ENCODE assay signal across 20 cellular contexts in genomic region chr10:112904000-112904399, GRCh38. TPM values are rescaled to one million over a fixed set of nuclear protein-coding genes. Genes with fewer than 3 reads are reported as not detected.
DNase-seq lines count a peak whose midpoint lies in the region; ATAC-seq and TF ChIP-seq lines count a peak whose summit lies in the region.
"Had no signal": no experiment of that assay in that cellular context is flagged by ENCODE, and none has a peak within 500 bp of the region (broad histone marks: within the 10 kb centered on the region; RNA-seq: fewer than 3 reads in every experiment).

No MANE protein-coding gene starts in this region.

- H3K9me3 ChIP-seq in adipocyte (ENCODE audit: control insufficient read depth, low read length), result no peaks in the 10 kb centered on the region
- H3K9me3 ChIP-seq: adrenal gland, upper lobe of right lung had no signal

- H3K27ac Mint-ChIP-seq in HFFc6, result 0 out of 2 replicates have a peak overlapping the region, but pooled peaks have one; percentile 4
- H3K27ac Mint-ChIP-seq: activated CD8-positive, alpha-beta T cell treated with anti-CD3 and anti-CD28 coated beads for 36 hours; activated T-helper 1 cell treated with anti-CD3 and anti-CD28 coated beads, Interleukin-12 subunit alpha, Interleukin-12 subunit beta, Interleukin-2, Interleukin-4 antibody, amounts not matched to agents 30 ng/mL and 10 ng/mL and 1 ng/mL, durations not matched to agents 14 hours and 24 hours and 36 hours; CD8-positive, alpha-beta memory T cell had no signal

- no peak for ATAC-seq in HG03196 (IDR thresholded peaks at IDR 0.05; ENCODE audit: unreplicated experiment)
- ATAC-seq: activated CD8-positive, alpha-beta T cell treated with anti-CD3 and anti-CD28 coated beads for 36 hours; left ventricle myocardium superior; upper lobe of right lung had no signal

- no peak overlapping the region for H3K4me3 Mint-ChIP-seq in HFFc6
- H3K4me3 Mint-ChIP-seq: activated CD8-positive, alpha-beta T cell treated with anti-CD3 and anti-CD28 coated beads for 36 hours; activated T-helper 1 cell treated with anti-CD3 and anti-CD28 coated beads, Interleukin-12 subunit alpha, Interleukin-12 subunit beta, Interleukin-2, Interleukin-4 antibody, amounts not matched to agents 30 ng/mL and 10 ng/mL and 1 ng/mL, durations not matched to agents 14 hours and 24 hours and 36 hours; CD8-positive, alpha-beta memory T cell; H9 had no signal

- H3K36me3 Mint-ChIP-seq in HFFc6 (ENCODE audit: low read depth), result no peaks in the 10 kb centered on the region
- H3K36me3 Mint-ChIP-seq: CD8-positive, alpha-beta memory T cell had no signal

- H3K36me3 ChIP-seq in adipocyte (ENCODE audit: control insufficient read depth, insufficient read depth, low read length, severe bottlenecking), result no peaks in the 10 kb centered on the region
- H3K36me3 ChIP-seq: adrenal gland, upper lobe of right lung had no signal

- TF ChIP-seq CTCF in HFFc6 (IDR thresholded peaks at IDR 0.05) (no peak), fibroblast of villous mesenchyme (IDR thresholded peaks at IDR 0.05; ENCODE audit: insufficient read depth, low read depth, low read length) (no peak)

- peaks cover 4% of the 10 kb centered on the region; the same call in 1 of the 2 replicates for H3K27me3 Mint-ChIP-seq in HFFc6 (ENCODE audit: insufficient read depth)
- H3K27me3 Mint-ChIP-seq: activated CD8-positive, alpha-beta T cell treated with anti-CD3 and anti-CD28 coated beads for 36 hours had no signal

- H3K4me1 Mint-ChIP-seq in HFFc6 (ENCODE audit: low read depth), result peaks cover 15% of the 10 kb centered on the region
- H3K4me1 Mint-ChIP-seq: CD8-positive, alpha-beta memory T cell had no signal

- peaks cover 3% of the 10 kb centered on the region for H3K27me3 ChIP-seq in adipocyte (replicated peaks; ENCODE audit: control insufficient read depth, insufficient read depth, low read length)
- H3K27me3 ChIP-seq: adrenal gland, upper lobe of right lung had no signal

- no peaks in the 10 kb centered on the region for H3K4me1 ChIP-seq in adipocyte (ENCODE audit: control insufficient read depth, insufficient read depth, low read length)
- H3K4me1 ChIP-seq: adrenal gland, upper lobe of right lung had no signal

- H3K9ac ChIP-seq in adipocyte (ENCODE audit: low read length), result no peak overlapping the region

- DNase-seq in A172 (ENCODE audit: low spot score) (peak; percentile 53), HFFc6 (peak; percentile 46), adipocyte (ENCODE audit: low read depth) (peak; percentile 5), fibroblast of villous mesenchyme (ENCODE audit: low read depth) (peak; percentile 57), SHP77 (lab: John Stamatoyannopoulos, UW) (no peak), NCI-H748 (lab: John Stamatoyannopoulos, UW; ENCODE audit: unreplicated experiment) (no peak)
- DNase-seq in activated CD8-positive, alpha-beta memory T cell treated with anti-CD3 and anti-CD28 coated beads, Interleukin-2, amount 50 U/mL, for 48 hours, result no peak
- DNase-seq: ACHN; activated CD8-positive, alpha-beta T cell treated with anti-CD3 and anti-CD28 coated beads for 36 hours; adrenal gland; CD8-positive, alpha-beta memory T cell; H9; left ventricle myocardium superior; NCI-H1694 treated with DMSO at 0.1 percent for 48 hours; posterior cingulate gyrus; stimulated activated naive CD4-positive, alpha-beta T cell treated with Interleukin-2 at 50 U/mL for 16 hours; upper lobe of right lung had no signal

- no peaks in the 10 kb centered on the region for H3K9me3 Mint-ChIP-seq in HFFc6
- H3K9me3 Mint-ChIP-seq: activated CD8-positive, alpha-beta T cell treated with anti-CD3 and anti-CD28 coated beads for 36 hours; activated T-helper 1 cell treated with anti-CD3 and anti-CD28 coated beads, Interleukin-12 subunit alpha, Interleukin-12 subunit beta, Interleukin-2, Interleukin-4 antibody, amounts not matched to agents 30 ng/mL and 10 ng/mL and 1 ng/mL, durations not matched to agents 14 hours and 24 hours and 36 hours; CD8-positive, alpha-beta memory T cell; H9 had no signal

- H3K4me3 ChIP-seq in adipocyte (ENCODE audit: low read length) (no peak overlapping the region), fibroblast of villous mesenchyme (ENCODE audit: low read depth, low read length) (no peak overlapping the region)
- H3K4me3 ChIP-seq: adrenal gland, coronary artery, upper lobe of right lung had no signal

RNA-seq across cellular contexts. Expression of gene TCF7L2, which starts 46.0 kb away (rescaled TPM):
- total RNA-seq in A172 (2014; rRNA removed; shearing (Covaris generic)), result 3.0 TPM in 2 replicates
- 10 to 100 TPM; 14.6 to 18.1 (median 16.2) TPM for total RNA-seq in HFFc6 (2021; fragmentation: NEBNext Ultra II Directional; extraction: Animal tissue kit (Norgen Biotek cat#: 25700))
- 7.1 and 12.5 TPM in 2 replicates for total RNA-seq in fibroblast of villous mesenchyme

Comparison
In these comparisons a context has a peak if more than half of its experiments do, and no peak if none do; other contexts are left out.
1. DNase-seq: peak in A172 (single experiment), HFFc6 (single experiment), adipocyte (single experiment) and fibroblast of villous mesenchyme (single experiment); none in SHP77 (0 of 2), activated CD8-positive, alpha-beta memory T cell treated with anti-CD3 and anti-CD28 coated beads, Interleukin-2, amount 50 U/mL, for 48 hours (single experiment) and NCI-H748 (single experiment).